In the genomic region with DNA sequence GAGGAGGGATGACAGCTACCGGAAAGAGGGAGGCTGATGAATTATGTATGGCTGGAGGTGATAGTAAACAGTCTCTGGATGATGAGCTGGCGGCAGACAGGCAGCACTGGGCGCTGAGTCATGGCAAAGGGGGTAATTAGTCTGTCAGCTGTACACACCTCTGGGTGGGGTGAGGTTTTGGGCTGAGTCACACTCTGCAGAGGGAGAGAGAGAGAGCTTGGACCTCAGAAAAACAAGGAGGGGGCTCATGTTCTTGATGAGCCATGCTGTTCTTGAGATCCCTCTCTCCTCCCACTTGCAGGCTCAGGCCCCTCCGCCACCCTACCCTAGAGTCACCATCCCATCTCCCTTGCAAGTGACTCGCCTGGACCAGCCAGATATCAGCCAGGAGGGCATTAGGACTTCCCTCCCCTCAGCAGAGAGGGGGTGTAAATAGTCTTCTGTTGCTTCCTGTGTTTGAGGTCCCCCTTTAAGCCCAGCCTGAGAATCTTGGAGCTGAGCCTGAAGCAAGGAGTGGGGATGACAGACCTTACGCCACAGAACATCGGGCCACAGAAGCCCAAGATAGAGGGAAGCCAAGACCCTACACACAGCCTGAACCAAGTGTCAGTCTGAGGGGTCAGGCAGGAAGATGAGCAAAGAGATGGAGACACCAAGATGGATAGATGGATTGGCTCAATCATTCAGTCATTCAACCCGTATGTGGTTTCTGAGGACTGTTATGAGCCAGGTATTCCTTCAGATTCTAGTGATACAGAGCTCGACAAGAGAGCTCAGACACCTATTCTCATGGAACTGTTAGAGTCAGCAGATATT, we compare ENCODE assay signal across 1 cellular context.
TF ChIP-seq lines count a peak whose summit lies in the region.

No MANE protein-coding gene starts in this region.

TF ChIP-seq in HEK293, 187 proteins besides CTCF, POLR2A, EP300 and RAD21 (continued from another document):
- TF ChIP-seq TSHZ1 (tag by site-specific recombination; IDR thresholded peaks at IDR 0.05; ENCODE audit: borderline replicate concordance): peak; percentile 43; the same call in 1 of the 2 replicates
- TF ChIP-seq MYNN (tag by site-specific recombination; IDR thresholded peaks at IDR 0.05; ENCODE audit: borderline replicate concordance): no peak
- peak; percentile 65 for TF ChIP-seq ZNF629 (tag by site-specific recombination; IDR thresholded peaks at IDR 0.05)
- peak; percentile 79 for TF ChIP-seq GLIS2 (tag by site-specific recombination; IDR thresholded peaks at IDR 0.05)
- TF ChIP-seq, protein P1, sequence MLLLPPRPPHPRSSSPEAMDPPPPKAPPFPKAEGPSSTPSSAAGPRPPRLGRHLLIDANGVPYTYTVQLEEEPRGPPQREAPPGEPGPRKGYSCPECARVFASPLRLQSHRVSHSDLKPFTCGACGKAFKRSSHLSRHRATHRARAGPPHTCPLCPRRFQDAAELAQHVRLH (tag by site-specific recombination; IDR thresholded peaks at IDR 0.05): no peak
- TF ChIP-seq, protein P2, sequence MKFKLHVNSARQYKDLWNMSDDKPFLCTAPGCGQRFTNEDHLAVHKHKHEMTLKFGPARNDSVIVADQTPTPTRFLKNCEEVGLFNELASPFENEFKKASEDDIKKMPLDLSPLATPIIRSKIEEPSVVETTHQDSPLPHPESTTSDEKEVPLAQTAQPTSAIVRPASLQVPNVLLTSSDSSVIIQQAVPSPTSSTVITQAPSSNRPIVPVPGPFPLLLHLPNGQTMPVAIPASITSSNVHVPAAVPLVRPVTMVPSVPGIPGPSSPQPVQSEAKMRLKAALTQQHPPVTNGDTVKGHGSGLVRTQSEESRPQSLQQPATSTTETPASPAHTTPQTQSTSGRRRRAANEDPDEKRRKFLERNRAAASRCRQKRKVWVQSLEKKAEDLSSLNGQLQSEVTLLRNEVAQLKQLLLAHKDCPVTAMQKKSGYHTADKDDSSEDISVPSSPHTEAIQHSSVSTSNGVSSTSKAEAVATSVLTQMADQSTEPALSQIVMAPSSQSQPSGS (tag by site-specific recombination; IDR thresholded peaks at IDR 0.05; ENCODE audit: low read depth): no peak
- TF ChIP-seq, protein P3, sequence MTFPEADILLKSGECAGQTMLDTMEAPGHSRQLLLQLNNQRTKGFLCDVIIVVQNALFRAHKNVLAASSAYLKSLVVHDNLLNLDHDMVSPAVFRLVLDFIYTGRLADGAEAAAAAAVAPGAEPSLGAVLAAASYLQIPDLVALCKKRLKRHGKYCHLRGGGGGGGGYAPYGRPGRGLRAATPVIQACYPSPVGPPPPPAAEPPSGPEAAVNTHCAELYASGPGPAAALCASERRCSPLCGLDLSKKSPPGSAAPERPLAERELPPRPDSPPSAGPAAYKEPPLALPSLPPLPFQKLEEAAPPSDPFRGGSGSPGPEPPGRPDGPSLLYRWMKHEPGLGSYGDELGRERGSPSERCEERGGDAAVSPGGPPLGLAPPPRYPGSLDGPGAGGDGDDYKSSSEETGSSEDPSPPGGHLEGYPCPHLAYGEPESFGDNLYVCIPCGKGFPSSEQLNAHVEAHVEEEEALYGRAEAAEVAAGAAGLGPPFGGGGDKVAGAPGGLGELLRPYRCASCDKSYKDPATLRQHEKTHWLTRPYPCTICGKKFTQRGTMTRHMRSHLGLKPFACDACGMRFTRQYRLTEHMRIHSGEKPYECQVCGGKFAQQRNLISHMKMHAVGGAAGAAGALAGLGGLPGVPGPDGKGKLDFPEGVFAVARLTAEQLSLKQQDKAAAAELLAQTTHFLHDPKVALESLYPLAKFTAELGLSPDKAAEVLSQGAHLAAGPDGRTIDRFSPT (tag by site-specific recombination; IDR thresholded peaks at IDR 0.05): 0 out of 2 replicates have a peak, but pooled peaks have one; percentile 24
- TF ChIP-seq KLF17 (tag by site-specific recombination; IDR thresholded peaks at IDR 0.05): peak; percentile 97
- TF ChIP-seq, protein P4, sequence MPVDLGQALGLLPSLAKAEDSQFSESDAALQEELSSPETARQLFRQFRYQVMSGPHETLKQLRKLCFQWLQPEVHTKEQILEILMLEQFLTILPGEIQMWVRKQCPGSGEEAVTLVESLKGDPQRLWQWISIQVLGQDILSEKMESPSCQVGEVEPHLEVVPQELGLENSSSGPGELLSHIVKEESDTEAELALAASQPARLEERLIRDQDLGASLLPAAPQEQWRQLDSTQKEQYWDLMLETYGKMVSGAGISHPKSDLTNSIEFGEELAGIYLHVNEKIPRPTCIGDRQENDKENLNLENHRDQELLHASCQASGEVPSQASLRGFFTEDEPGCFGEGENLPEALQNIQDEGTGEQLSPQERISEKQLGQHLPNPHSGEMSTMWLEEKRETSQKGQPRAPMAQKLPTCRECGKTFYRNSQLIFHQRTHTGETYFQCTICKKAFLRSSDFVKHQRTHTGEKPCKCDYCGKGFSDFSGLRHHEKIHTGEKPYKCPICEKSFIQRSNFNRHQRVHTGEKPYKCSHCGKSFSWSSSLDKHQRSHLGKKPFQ (tag by site-specific recombination; IDR thresholded peaks at IDR 0.05): 0 out of 2 replicates have a peak, but pooled peaks have one; percentile 27
- TF ChIP-seq ZNF37A (tag by site-specific recombination; IDR thresholded peaks at IDR 0.05): no peak
- TF ChIP-seq ZNF660 (tag by site-specific recombination; IDR thresholded peaks at IDR 0.05): peak; percentile 79
- peak; percentile 49; the same call in 1 of the 2 replicates for TF ChIP-seq ZNF341 (tag by site-specific recombination; IDR thresholded peaks at IDR 0.05; ENCODE audit: low read depth)
- TF ChIP-seq, protein P5, sequence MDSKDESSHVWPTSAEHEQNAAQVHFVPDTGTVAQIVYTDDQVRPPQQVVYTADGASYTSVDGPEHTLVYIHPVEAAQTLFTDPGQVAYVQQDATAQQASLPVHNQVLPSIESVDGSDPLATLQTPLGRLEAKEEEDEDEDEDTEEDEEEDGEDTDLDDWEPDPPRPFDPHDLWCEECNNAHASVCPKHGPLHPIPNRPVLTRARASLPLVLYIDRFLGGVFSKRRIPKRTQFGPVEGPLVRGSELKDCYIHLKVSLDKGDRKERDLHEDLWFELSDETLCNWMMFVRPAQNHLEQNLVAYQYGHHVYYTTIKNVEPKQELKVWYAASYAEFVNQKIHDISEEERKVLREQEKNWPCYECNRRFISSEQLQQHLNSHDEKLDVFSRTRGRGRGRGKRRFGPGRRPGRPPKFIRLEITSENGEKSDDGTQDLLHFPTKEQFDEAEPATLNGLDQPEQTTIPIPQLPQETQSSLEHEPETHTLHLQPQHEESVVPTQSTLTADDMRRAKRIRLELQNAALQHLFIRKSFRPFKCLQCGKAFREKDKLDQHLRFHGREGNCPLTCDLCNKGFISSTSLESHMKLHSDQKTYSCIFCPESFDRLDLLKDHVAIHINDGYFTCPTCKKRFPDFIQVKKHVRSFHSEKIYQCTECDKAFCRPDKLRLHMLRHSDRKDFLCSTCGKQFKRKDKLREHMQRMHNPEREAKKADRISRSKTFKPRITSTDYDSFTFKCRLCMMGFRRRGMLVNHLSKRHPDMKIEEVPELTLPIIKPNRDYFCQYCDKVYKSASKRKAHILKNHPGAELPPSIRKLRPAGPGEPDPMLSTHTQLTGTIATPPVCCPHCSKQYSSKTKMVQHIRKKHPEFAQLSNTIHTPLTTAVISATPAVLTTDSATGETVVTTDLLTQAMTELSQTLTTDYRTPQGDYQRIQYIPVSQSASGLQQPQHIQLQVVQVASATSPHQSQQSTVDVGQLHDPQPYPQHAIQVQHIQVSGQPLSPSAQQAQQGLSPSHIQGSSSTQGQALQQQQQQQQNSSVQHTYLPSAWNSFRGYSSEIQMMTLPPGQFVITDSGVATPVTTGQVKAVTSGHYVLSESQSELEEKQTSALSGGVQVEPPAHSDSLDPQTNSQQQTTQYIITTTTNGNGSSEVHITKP (tag by site-specific recombination; IDR thresholded peaks at IDR 0.05): peak; percentile 39; the same call in 1 of the 2 replicates
- TF ChIP-seq ZNF184 (tag by site-specific recombination; IDR thresholded peaks at IDR 0.05): 0 out of 2 replicates have a peak, but pooled peaks have one; percentile 51
- TF ChIP-seq SP3 (tag by site-specific recombination; IDR thresholded peaks at IDR 0.05): peak; percentile 27; the same call in 1 of the 2 replicates
- no peak for TF ChIP-seq ZNF658 (tag by site-specific recombination; IDR thresholded peaks at IDR 0.05)
- TF ChIP-seq, protein P6, sequence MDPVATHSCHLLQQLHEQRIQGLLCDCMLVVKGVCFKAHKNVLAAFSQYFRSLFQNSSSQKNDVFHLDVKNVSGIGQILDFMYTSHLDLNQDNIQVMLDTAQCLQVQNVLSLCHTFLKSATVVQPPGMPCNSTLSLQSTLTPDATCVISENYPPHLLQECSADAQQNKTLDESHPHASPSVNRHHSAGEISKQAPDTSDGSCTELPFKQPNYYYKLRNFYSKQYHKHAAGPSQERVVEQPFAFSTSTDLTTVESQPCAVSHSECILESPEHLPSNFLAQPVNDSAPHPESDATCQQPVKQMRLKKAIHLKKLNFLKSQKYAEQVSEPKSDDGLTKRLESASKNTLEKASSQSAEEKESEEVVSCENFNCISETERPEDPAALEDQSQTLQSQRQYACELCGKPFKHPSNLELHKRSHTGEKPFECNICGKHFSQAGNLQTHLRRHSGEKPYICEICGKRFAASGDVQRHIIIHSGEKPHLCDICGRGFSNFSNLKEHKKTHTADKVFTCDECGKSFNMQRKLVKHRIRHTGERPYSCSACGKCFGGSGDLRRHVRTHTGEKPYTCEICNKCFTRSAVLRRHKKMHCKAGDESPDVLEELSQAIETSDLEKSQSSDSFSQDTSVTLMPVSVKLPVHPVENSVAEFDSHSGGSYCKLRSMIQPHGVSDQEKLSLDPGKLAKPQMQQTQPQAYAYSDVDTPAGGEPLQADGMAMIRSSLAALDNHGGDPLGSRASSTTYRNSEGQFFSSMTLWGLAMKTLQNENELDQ (tag by site-specific recombination; IDR thresholded peaks at IDR 0.05; ENCODE audit: low read depth): no peak
- peak; percentile 97 for TF ChIP-seq SP7 (tag by site-specific recombination; IDR thresholded peaks at IDR 0.05)
- TF ChIP-seq, protein P7, sequence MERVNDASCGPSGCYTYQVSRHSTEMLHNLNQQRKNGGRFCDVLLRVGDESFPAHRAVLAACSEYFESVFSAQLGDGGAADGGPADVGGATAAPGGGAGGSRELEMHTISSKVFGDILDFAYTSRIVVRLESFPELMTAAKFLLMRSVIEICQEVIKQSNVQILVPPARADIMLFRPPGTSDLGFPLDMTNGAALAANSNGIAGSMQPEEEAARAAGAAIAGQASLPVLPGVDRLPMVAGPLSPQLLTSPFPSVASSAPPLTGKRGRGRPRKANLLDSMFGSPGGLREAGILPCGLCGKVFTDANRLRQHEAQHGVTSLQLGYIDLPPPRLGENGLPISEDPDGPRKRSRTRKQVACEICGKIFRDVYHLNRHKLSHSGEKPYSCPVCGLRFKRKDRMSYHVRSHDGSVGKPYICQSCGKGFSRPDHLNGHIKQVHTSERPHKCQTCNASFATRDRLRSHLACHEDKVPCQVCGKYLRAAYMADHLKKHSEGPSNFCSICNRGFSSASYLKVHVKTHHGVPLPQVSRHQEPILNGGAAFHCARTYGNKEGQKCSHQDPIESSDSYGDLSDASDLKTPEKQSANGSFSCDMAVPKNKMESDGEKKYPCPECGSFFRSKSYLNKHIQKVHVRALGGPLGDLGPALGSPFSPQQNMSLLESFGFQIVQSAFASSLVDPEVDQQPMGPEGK (tag by site-specific recombination; IDR thresholded peaks at IDR 0.05): 0 out of 2 replicates have a peak, but pooled peaks have one; percentile 21
- peak; percentile 80 for TF ChIP-seq GLIS1 (tag by site-specific recombination; IDR thresholded peaks at IDR 0.05)
